8 cellular contexts compared by ENCODE assay signal in the genomic region with DNA sequence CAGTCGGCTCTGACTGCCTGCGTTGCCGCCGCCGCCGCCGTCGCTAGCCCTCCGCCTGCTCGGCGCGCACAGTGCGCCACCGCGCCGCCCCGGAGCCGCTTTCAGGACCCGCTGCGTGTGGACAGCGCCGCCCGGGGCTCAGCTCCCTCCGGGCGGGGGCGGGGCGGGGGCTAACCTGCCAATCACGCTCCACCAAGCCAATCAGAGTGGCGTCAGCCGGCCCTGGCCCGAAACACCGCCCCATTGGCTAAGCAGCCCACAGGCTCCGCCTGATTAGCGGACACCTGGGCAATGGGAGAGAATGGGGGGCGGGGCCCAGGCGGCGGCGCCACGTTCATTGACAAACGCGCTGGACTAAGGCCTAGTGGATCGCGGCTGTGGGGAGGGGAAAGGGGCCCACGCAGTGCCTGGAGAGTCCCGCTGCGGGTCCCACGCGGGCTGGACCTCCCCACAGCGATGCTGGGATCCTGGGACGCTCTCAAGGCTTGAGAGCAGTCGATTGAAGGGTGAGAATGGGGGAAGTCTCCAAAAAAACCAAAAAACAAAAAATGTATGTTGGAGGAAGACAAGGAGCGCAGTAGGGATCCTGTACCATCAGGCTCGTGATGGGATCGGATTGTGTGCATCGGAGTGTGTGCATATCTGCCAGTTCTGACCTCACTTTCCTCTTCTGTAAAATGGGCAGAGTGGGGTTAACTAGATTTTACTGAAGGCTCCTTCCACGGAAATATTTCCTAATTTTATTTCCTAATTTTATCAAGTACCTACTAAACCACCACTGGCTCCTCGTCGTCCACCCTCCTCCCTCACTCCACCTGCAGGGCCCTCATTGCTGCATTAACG.
DNase-seq lines count a peak whose midpoint lies in the region; ATAC-seq lines count a peak whose summit lies in the region.

No MANE protein-coding gene starts in this region.

- H3K4me3 ChIP-seq in BLaER1 = peak overlapping the region; percentile 88

- H3K36me3 ChIP-seq in BLaER1 = peaks cover 43% of the 10 kb centered on the region

- DNase-seq in GM19240 (ENCODE audit: insufficient read length, low spot score) (peak; percentile 74), NCI-H524 (lab: John Stamatoyannopoulos, UW) (peak; percentile 90 to 97), ecto neural progenitor cell (ENCODE audit: low spot score) (peak; percentile 99), medulla oblongata (ENCODE audit: extremely low spot score) (peak; percentile 68)
- DNase-seq in activated CD4-positive, alpha-beta T cell treated with anti-CD3 and anti-CD28 coated beads, Interleukin-2, amount 50 U/mL, for 48 hours = peak; percentile 93 to 94
- peak; percentile 55 for DNase-seq in stimulated activated CD8-positive, alpha-beta memory T cell treated with anti-CD3 and anti-CD28 coated beads, Interleukin-15, amount 100 ng/mL, for 1 hour (ENCODE audit: low read depth)

- peak overlapping the region; percentile 98 for H3K27ac ChIP-seq in BLaER1

- peaks cover 3% of the 10 kb centered on the region; the same call in 1 of the 2 replicates for H3K9me3 ChIP-seq in BLaER1

- peaks cover 94% of the 10 kb centered on the region for H4K20me1 ChIP-seq in BLaER1

- peak overlapping the region; percentile 88 for H3K4me2 ChIP-seq in BLaER1

- peaks cover 28% of the 10 kb centered on the region for H3K4me1 ChIP-seq in BLaER1

- H3K27me3 ChIP-seq in BLaER1 = peaks cover 99% of the 10 kb centered on the region

- H3K9ac ChIP-seq in BLaER1 = peak overlapping the region; percentile 96

- ATAC-seq in HG03439 (IDR thresholded peaks at IDR 0.05; ENCODE audit: unreplicated experiment) = peak; percentile 68

Comparison
In these comparisons a context has a peak if more than half of its experiments do, and no peak if none do; other contexts are left out.
1. Peak in every context shown above with its lines: DNase-seq, ATAC-seq, H3K4me3 ChIP-seq and H3K27ac ChIP-seq.